In genomic region chr20:46363874-46364669, GRCh38 we compare ENCODE assay signal across 1 cellular context.
TF ChIP-seq lines count a peak whose summit lies in the region.

No MANE protein-coding gene starts in this region.

TF ChIP-seq in HEK293, 187 proteins besides CTCF, POLR2A, EP300 and RAD21 (continued from another document):
- no peak for TF ChIP-seq PRDM2 (tag by site-specific recombination; IDR thresholded peaks at IDR 0.05; ENCODE audit: borderline replicate concordance)
- TF ChIP-seq REPIN1 (tag by site-specific recombination; IDR thresholded peaks at IDR 0.05; ENCODE audit: low read depth), result peak; percentile 43; the same call in 1 of the 2 replicates
- TF ChIP-seq HIC1 (tag by site-specific recombination; IDR thresholded peaks at IDR 0.05), result peak; percentile 55; the same call in 1 of the 2 replicates
- TF ChIP-seq ZNF239 (tag by site-specific recombination; IDR thresholded peaks at IDR 0.05), result no peak
- no peak; the same call in 1 of the 2 replicates for TF ChIP-seq ELK4 (IDR thresholded peaks at IDR 0.05; ENCODE audit: borderline replicate concordance, low read depth, low read length)
- TF ChIP-seq ZNF121 (tag by site-specific recombination; IDR thresholded peaks at IDR 0.05), result no peak
- no peak for TF ChIP-seq RBAK (tag by site-specific recombination; IDR thresholded peaks at IDR 0.05)
- peak; percentile 79 for TF ChIP-seq ZNF335 (tag by site-specific recombination; conservative IDR thresholded peaks at IDR 0.05)
- TF ChIP-seq KLF1 (tag by site-specific recombination; IDR thresholded peaks at IDR 0.05), result peak; percentile 64
- no peak for TF ChIP-seq ZFP3 (tag by site-specific recombination; IDR thresholded peaks at IDR 0.05; ENCODE audit: low read depth)
- TF ChIP-seq ZNF350 (tag by site-specific recombination; IDR thresholded peaks at IDR 0.05), result no peak
- 0 out of 2 replicates have a peak, but pooled peaks have one; percentile 41 for TF ChIP-seq ZSCAN23 (tag by site-specific recombination; IDR thresholded peaks at IDR 0.05)
- no peak for TF ChIP-seq ZNF132 (tag by site-specific recombination; IDR thresholded peaks at IDR 0.05; ENCODE audit: borderline replicate concordance)
- no peak for TF ChIP-seq ZNF362 (tag by site-specific recombination; IDR thresholded peaks at IDR 0.05)
- peak; percentile 82 for TF ChIP-seq ZBTB20 (tag by site-specific recombination; IDR thresholded peaks at IDR 0.05)
- no peak for TF ChIP-seq ZNF792 (tag by site-specific recombination; IDR thresholded peaks at IDR 0.05)
- peak; percentile 44; the same call in 1 of the 2 replicates for TF ChIP-seq REST (tag by site-specific recombination; IDR thresholded peaks at IDR 0.05)
- TF ChIP-seq ZNF629 (tag by site-specific recombination; IDR thresholded peaks at IDR 0.05), result peak; percentile 85
- no peak for TF ChIP-seq ZNF596 (tag by site-specific recombination; IDR thresholded peaks at IDR 0.05)
- TF ChIP-seq GLI4 (tag by site-specific recombination; IDR thresholded peaks at IDR 0.05), result no peak
- no peak for TF ChIP-seq ZNF670 (tag by site-specific recombination; IDR thresholded peaks at IDR 0.05; ENCODE audit: low read depth)
- no peak for TF ChIP-seq ZNF274 (IDR thresholded peaks at IDR 0.05; ENCODE audit: low read length)
- TF ChIP-seq ZNF274 (tag by site-specific recombination; IDR thresholded peaks at IDR 0.05; ENCODE audit: borderline replicate concordance), result no peak
- peak; percentile 87; the same call in 1 of the 2 replicates for TF ChIP-seq KLF10 (tag by site-specific recombination; IDR thresholded peaks at IDR 0.05)
- TF ChIP-seq ZNF133 (tag by site-specific recombination; IDR thresholded peaks at IDR 0.05), result no peak
- TF ChIP-seq ZNF266 (tag by site-specific recombination; IDR thresholded peaks at IDR 0.05; ENCODE audit: low read depth), result no peak
- peak; percentile 92 for TF ChIP-seq KLF16 (tag by site-specific recombination; IDR thresholded peaks at IDR 0.05)
- peak; percentile 41; the same call in 1 of the 2 replicates for TF ChIP-seq SCRT2 (tag by site-specific recombination; IDR thresholded peaks at IDR 0.05)
- TF ChIP-seq ZNF223 (tag by site-specific recombination; IDR thresholded peaks at IDR 0.05), result no peak
- TF ChIP-seq ZNF146 (tag by site-specific recombination; IDR thresholded peaks at IDR 0.05), result peak; percentile 43; the same call in 1 of the 2 replicates
- TF ChIP-seq ZNF777 (tag by site-specific recombination; IDR thresholded peaks at IDR 0.05; ENCODE audit: borderline replicate concordance), result no peak
- TF ChIP-seq ZNF394 (tag by site-specific recombination; IDR thresholded peaks at IDR 0.05; ENCODE audit: borderline replicate concordance), result peak; percentile 57
- peak; percentile 61 for TF ChIP-seq GLIS1 (tag by site-specific recombination; IDR thresholded peaks at IDR 0.05)
- no peak for TF ChIP-seq GFI1B (tag by site-specific recombination; IDR thresholded peaks at IDR 0.05)
- peak; percentile 73; the same call in 1 of the 2 replicates for TF ChIP-seq ZNF24 (tag by site-specific recombination; IDR thresholded peaks at IDR 0.05)
- 0 out of 2 replicates have a peak, but pooled peaks have one; percentile 31 for TF ChIP-seq PRDM4 (tag by site-specific recombination; IDR thresholded peaks at IDR 0.05)
- peak; percentile 22; the same call in 1 of the 2 replicates for TF ChIP-seq ZNF341 (tag by site-specific recombination; IDR thresholded peaks at IDR 0.05; ENCODE audit: low read depth)
- no peak for TF ChIP-seq ZSCAN16 (tag by site-specific recombination; IDR thresholded peaks at IDR 0.05)
- no peak for TF ChIP-seq ZNF311 (tag by site-specific recombination; IDR thresholded peaks at IDR 0.05; ENCODE audit: borderline replicate concordance)
- no peak for TF ChIP-seq ZNF639 (tag by site-specific recombination; IDR thresholded peaks at IDR 0.05)
- peak; percentile 49; the same call in 1 of the 2 replicates for TF ChIP-seq ZNF10 (tag by site-specific recombination; IDR thresholded peaks at IDR 0.05)
- TF ChIP-seq ZNF555 (tag by site-specific recombination; conservative IDR thresholded peaks at IDR 0.05), result no peak
- TF ChIP-seq ZNF521 (tag by site-specific recombination; IDR thresholded peaks at IDR 0.05), result no peak
- TF ChIP-seq EGR2 (tag by site-specific recombination; IDR thresholded peaks at IDR 0.05; ENCODE audit: low read depth), result peak; percentile 75; the same call in 1 of the 2 replicates
- TF ChIP-seq ZBTB6 (tag by site-specific recombination; IDR thresholded peaks at IDR 0.05), result no peak
